Comparison of ENCODE assay signal across 8 cellular contexts in the genomic region with DNA sequence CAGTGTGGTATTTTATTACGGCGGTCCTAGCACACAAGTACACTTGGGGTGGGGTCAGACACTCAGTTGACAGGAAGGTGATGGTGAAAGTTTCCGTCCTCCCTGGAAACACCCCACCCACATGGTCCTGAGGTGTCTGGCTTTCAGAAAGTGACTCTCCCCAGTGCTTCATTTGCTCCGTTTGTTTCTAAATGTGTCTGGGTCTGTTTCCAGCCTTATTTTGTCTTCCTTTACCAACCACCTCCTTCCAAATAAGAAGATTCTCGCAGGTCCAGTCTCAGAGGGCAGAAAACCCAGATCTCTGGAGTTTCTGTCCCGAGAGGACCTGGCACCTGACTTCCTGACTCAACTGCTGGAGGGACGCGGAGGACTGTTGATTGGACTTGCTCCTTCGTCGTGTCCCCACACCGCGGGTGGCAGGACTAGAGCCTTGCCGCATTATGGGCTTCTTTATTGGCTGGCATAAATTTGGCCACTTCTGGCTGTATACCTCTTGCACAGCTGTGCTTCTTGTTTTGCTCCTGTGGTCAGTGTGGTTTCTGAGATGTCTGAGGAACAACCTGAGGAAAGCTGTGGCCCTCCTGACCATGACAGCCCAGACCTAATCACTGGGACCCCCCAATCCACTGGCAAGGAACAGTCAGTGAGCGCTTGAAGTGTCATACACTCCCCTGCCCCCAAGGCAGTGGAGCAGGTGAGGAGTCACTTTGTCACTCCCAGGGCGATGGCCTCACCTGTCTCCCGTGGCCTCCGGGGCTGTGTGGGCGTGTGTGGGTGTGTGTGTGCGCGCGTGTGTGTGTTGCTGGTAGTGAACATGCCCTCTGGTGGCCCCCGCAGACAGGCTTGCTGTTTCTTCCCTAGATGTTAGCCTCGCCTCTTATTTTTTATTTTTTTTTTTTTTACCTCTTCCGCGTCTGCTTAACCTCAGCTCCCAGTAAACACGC. TPM values are rescaled to one million over a fixed set of nuclear protein-coding genes. Genes with fewer than 3 reads are reported as not detected.
DNase-seq lines count a peak whose midpoint lies in the region; ATAC-seq and TF ChIP-seq lines count a peak whose summit lies in the region.

No MANE protein-coding gene starts in this region.

- H3K9me3 ChIP-seq in OCI-LY1 (ENCODE audit: low read length) (no peaks in the 10 kb centered on the region), ascending aorta (no peaks in the 10 kb centered on the region), smooth muscle cell (replicated peaks; ENCODE audit: low read depth) (no peaks in the 10 kb centered on the region)

- 89% methylated on average over 26 of the region's 26 CpGs for WGBS in smooth muscle cell (ENCODE audit: low lambda C conversion rate)

- H3K9ac ChIP-seq in OCI-LY1 (ENCODE audit: low read length), result peak overlapping the region; percentile 80
- H3K9ac ChIP-seq in smooth muscle cell (ENCODE audit: low read depth), result no peak overlapping the region

- H3K79me2 ChIP-seq in OCI-LY1 (ENCODE audit: insufficient read depth, low read length) (no peaks in the 10 kb centered on the region), smooth muscle cell (ENCODE audit: low read depth) (no peaks in the 10 kb centered on the region)

- intact Hi-C loops in ascending aorta (cut with DNase I), result no loop called here

- H3F3A ChIP-seq in OCI-LY1 (ENCODE audit: insufficient read depth, low read length) (peaks cover 16% of the 10 kb centered on the region), smooth muscle cell (ENCODE audit: low read depth) (no peaks in the 10 kb centered on the region)

- DNase-seq in GM20000 (ENCODE audit: low spot score) (peak; percentile 53), ascending aorta (ENCODE audit: low spot score in 2 of 2) (no peak), NCI-H2107 (lab: John Stamatoyannopoulos, UW) (no peak), smooth muscle cell (lab: John Stamatoyannopoulos, UW; ENCODE audit: unreplicated experiment) (no peak)
- peak; percentile 73 for DNase-seq in activated naive CD4-positive, alpha-beta T cell treated with Interleukin-2 at 50 U/mL for 16 hours
- DNase-seq in stimulated activated CD4-positive, alpha-beta T cell treated with anti-CD3 and anti-CD28 coated beads, TNF-alpha, amount 100 ng/mL, for 4 hours (ENCODE audit: low read depth in 3 of 3), result peak; percentile 51 to 84 (median 81)

- H3K4me2 ChIP-seq in OCI-LY1 (ENCODE audit: low read length) (peak overlapping the region; percentile 69), smooth muscle cell (no peak overlapping the region)

- H4K20me1 ChIP-seq in OCI-LY1 (ENCODE audit: insufficient read depth, low read length), result no peaks in the 10 kb centered on the region
- H4K20me1 ChIP-seq in smooth muscle cell (ENCODE audit: low read depth), result no peaks in the 10 kb centered on the region

- H2AFZ ChIP-seq in OCI-LY1 (ENCODE audit: low read length) (no peak overlapping the region), smooth muscle cell (ENCODE audit: low read depth) (no peak overlapping the region)

- H3K36me3 ChIP-seq in OCI-LY1 (ENCODE audit: insufficient read depth, low read length), result no peaks in the 10 kb centered on the region
- H3K36me3 ChIP-seq in ascending aorta, result no peaks in the 10 kb centered on the region
- no peaks in the 10 kb centered on the region for H3K36me3 ChIP-seq in smooth muscle cell (ENCODE audit: low read depth)

- no peaks in the 10 kb centered on the region for H3K9me2 ChIP-seq in OCI-LY1 (ENCODE audit: low read depth, low read length)

- H3K27me3 ChIP-seq in OCI-LY1 (ENCODE audit: insufficient read depth, low read length) (no peaks in the 10 kb centered on the region), ascending aorta (no peaks in the 10 kb centered on the region), smooth muscle cell (ENCODE audit: low read depth) (no peaks in the 10 kb centered on the region)

- no peak for ATAC-seq in GM18873 (IDR thresholded peaks at IDR 0.05; ENCODE audit: low FRiP score, unreplicated experiment)

- TF ChIP-seq CTCF in GM20000 (IDR thresholded peaks at IDR 0.05; ENCODE audit: extremely low read depth, missing control alignments) (peak; percentile 5), OCI-LY1 (IDR thresholded peaks at IDR 0.05; ENCODE audit: low read length) (peak; percentile 45), ascending aorta (IDR thresholded peaks at IDR 0.05) (no peak), smooth muscle cell (IDR thresholded peaks at IDR 0.05; ENCODE audit: borderline replicate concordance, insufficient read depth, poor library complexity, severe bottlenecking) (no peak)

- peak overlapping the region; percentile 99 for H3K27ac ChIP-seq in OCI-LY1 (ENCODE audit: low read depth, low read length, poor library complexity, severe bottlenecking)
- no peak overlapping the region for H3K27ac ChIP-seq in ascending aorta
- H3K27ac ChIP-seq in smooth muscle cell (ENCODE audit: low read depth), result no peak overlapping the region

- H3K4me3 ChIP-seq in OCI-LY1 (ENCODE audit: low read depth, low read length, poor library complexity, severe bottlenecking) (peak overlapping the region; percentile 44), ascending aorta (no peak overlapping the region), smooth muscle cell (no peak overlapping the region)

- H3K4me1 ChIP-seq in OCI-LY1 (ENCODE audit: insufficient read depth, low read length, severe bottlenecking) (peaks cover 77% of the 10 kb centered on the region), ascending aorta (no peaks in the 10 kb centered on the region), smooth muscle cell (ENCODE audit: low read depth) (no peaks in the 10 kb centered on the region)

RNA-seq across cellular contexts. Expression of a gene that starts 45.6 kb away (rescaled TPM):
- 97.7 TPM for total RNA-seq in ascending aorta
- total RNA-seq in smooth muscle cell, result 81.4 and 97.4 TPM in 2 replicates
- 28.7 and 34.4 TPM in 2 replicates for polyA plus RNA-seq in smooth muscle cell

Comparison
In these comparisons a context has a peak if more than half of its experiments do, and no peak if none do; other contexts are left out.
1. DNase-seq: peak in GM20000 (single experiment), activated naive CD4-positive, alpha-beta T cell treated with Interleukin-2 at 50 U/mL for 16 hours (single experiment) and stimulated activated CD4-positive, alpha-beta T cell treated with anti-CD3 and anti-CD28 coated beads, TNF-alpha, amount 100 ng/mL, for 4 hours (3 of 3); none in ascending aorta (0 of 2), NCI-H2107 (single experiment) and smooth muscle cell (single experiment).
2. CTCF ChIP-seq: peak in GM20000 (single experiment) and OCI-LY1 (single experiment); none in ascending aorta (0 of 3) and smooth muscle cell (single experiment).